Comparison of ENCODE assay signal across 1 cellular context in the genomic region with DNA sequence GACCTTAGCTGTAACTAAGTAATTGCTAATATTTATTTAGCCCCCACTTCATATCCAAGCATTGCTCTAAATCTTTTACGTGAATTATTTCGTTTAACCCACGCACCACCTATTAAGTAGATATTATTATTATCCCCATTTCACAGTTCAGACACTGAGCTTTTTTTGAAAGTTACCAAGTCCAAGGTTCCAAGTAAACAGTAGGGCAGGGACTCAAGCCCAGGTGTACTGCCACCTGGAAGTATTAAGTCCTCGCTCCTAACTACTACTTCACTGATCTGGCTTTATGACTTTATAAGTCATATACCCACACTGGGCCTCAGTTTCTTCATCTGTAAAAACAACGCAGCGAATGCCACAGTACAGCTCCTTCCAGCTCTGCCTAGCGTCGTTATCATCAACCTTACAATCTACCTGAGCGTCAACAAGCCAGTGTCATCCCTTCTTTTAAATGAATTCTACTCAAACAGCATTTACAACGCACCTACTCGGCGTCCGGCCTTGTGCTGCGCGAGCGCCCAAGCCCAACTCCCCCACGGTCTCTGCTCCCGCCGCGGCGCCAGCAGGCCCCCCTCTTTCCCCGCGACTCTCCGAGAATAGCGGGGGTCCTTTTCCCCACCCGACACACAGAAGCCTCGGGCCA.
TF ChIP-seq lines count a peak whose summit lies in the region.

No MANE protein-coding gene starts in this region.

TF ChIP-seq in K562, 482 proteins besides CTCF, POLR2A, EP300 and RAD21 (continued from another document and continues in another):
- no peak for TF ChIP-seq CHD2 (IDR thresholded peaks at IDR 0.05; ENCODE audit: low read depth, low read length)
- no peak for TF ChIP-seq ZNF551 (CRISPR knock-in tag; IDR thresholded peaks at IDR 0.05)
- no peak for TF ChIP-seq PHF8 (IDR thresholded peaks at IDR 0.05; ENCODE audit: borderline replicate concordance, low read length)
- TF ChIP-seq E2F8 (IDR thresholded peaks at IDR 0.05; ENCODE audit: low read depth, partially characterized antibody): no peak
- TF ChIP-seq SAP30 (IDR thresholded peaks at IDR 0.05; ENCODE audit: borderline replicate concordance, insufficient read depth, low read depth, low read length, poor library complexity, severe bottlenecking): peak; percentile 35
- TF ChIP-seq ZNF354B (CRISPR knock-in tag; IDR thresholded peaks at IDR 0.05): no peak
- no peak for TF ChIP-seq FOS (IDR thresholded peaks at IDR 0.05; ENCODE audit: extremely low read depth, insufficient read length)
- no peak for TF ChIP-seq MCM3 (IDR thresholded peaks at IDR 0.05)
- no peak for TF ChIP-seq POLR2B (IDR thresholded peaks at IDR 0.05; ENCODE audit: low read depth, partially characterized antibody)
- TF ChIP-seq TAF15 (IDR thresholded peaks at IDR 0.05; ENCODE audit: low read depth, low read length): no peak
- TF ChIP-seq JUNB (CRISPR knock-in tag; conservative IDR thresholded peaks at IDR 0.05): no peak
- TF ChIP-seq TCF7L2 (IDR thresholded peaks at IDR 0.05; ENCODE audit: low read depth, low read length): no peak
- no peak for TF ChIP-seq TFAM (CRISPR knock-in tag; conservative IDR thresholded peaks at IDR 0.05)
- TF ChIP-seq GATA2 (CRISPR knock-in tag; IDR thresholded peaks at IDR 0.05): no peak
- TF ChIP-seq SOX6 (IDR thresholded peaks at IDR 0.05): no peak
- TF ChIP-seq, protein P1, sequence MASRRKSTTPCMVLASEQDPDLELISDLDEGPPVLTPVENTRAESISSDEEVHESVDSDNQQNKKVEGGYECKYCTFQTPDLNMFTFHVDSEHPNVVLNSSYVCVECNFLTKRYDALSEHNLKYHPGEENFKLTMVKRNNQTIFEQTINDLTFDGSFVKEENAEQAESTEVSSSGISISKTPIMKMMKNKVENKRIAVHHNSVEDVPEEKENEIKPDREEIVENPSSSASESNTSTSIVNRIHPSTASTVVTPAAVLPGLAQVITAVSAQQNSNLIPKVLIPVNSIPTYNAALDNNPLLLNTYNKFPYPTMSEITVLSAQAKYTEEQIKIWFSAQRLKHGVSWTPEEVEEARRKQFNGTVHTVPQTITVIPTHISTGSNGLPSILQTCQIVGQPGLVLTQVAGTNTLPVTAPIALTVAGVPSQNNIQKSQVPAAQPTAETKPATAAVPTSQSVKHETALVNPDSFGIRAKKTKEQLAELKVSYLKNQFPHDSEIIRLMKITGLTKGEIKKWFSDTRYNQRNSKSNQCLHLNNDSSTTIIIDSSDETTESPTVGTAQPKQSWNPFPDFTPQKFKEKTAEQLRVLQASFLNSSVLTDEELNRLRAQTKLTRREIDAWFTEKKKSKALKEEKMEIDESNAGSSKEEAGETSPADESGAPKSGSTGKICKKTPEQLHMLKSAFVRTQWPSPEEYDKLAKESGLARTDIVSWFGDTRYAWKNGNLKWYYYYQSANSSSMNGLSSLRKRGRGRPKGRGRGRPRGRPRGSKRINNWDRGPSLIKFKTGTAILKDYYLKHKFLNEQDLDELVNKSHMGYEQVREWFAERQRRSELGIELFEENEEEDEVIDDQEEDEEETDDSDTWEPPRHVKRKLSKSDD (conservative IDR thresholded peaks at IDR 0.05; ENCODE audit: low read length): no peak
- TF ChIP-seq, protein P2, sequence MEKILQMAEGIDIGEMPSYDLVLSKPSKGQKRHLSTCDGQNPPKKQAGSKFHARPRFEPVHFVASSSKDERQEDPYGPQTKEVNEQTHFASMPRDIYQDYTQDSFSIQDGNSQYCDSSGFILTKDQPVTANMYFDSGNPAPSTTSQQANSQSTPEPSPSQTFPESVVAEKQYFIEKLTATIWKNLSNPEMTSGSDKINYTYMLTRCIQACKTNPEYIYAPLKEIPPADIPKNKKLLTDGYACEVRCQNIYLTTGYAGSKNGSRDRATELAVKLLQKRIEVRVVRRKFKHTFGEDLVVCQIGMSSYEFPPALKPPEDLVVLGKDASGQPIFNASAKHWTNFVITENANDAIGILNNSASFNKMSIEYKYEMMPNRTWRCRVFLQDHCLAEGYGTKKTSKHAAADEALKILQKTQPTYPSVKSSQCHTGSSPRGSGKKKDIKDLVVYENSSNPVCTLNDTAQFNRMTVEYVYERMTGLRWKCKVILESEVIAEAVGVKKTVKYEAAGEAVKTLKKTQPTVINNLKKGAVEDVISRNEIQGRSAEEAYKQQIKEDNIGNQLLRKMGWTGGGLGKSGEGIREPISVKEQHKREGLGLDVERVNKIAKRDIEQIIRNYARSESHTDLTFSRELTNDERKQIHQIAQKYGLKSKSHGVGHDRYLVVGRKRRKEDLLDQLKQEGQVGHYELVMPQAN (IDR thresholded peaks at IDR 0.05; ENCODE audit: borderline replicate concordance): peak; percentile 81; the same call in 1 of the 2 replicates
- 0 out of 2 replicates have a peak, but pooled peaks have one; percentile 56 for TF ChIP-seq BCOR (IDR thresholded peaks at IDR 0.05)
- no peak for TF ChIP-seq SREBF1 (IDR thresholded peaks at IDR 0.05; ENCODE audit: borderline replicate concordance, low read depth, low read length)
- no peak for TF ChIP-seq ZNF512 (tag; IDR thresholded peaks at IDR 0.05)
- TF ChIP-seq RFX1 (IDR thresholded peaks at IDR 0.05): no peak
- TF ChIP-seq NFIX (CRISPR knock-in tag; IDR thresholded peaks at IDR 0.05; ENCODE audit: low read depth): no peak
- TF ChIP-seq, protein P3, sequence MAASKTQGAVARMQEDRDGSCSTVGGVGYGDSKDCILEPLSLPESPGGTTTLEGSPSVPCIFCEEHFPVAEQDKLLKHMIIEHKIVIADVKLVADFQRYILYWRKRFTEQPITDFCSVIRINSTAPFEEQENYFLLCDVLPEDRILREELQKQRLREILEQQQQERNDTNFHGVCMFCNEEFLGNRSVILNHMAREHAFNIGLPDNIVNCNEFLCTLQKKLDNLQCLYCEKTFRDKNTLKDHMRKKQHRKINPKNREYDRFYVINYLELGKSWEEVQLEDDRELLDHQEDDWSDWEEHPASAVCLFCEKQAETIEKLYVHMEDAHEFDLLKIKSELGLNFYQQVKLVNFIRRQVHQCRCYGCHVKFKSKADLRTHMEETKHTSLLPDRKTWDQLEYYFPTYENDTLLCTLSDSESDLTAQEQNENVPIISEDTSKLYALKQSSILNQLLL (CRISPR knock-in tag; IDR thresholded peaks at IDR 0.05; ENCODE audit: borderline replicate concordance): no peak
- TF ChIP-seq TRIM24 (IDR thresholded peaks at IDR 0.05): no peak
- TF ChIP-seq RBM15 (IDR thresholded peaks at IDR 0.05; ENCODE audit: insufficient read depth, low read length): no peak
- no peak for TF ChIP-seq MYC (IDR thresholded peaks at IDR 0.05; ENCODE audit: low read depth, low read length)
- TF ChIP-seq MYC (CRISPR knock-in tag; IDR thresholded peaks at IDR 0.05; ENCODE audit: borderline replicate concordance, low read depth): no peak
- TF ChIP-seq SMARCE1 (IDR thresholded peaks at IDR 0.05): 0 out of 2 replicates have a peak, but pooled peaks have one; percentile 60
- no peak for TF ChIP-seq CBX2 (IDR thresholded peaks at IDR 0.05; ENCODE audit: insufficient read depth, low read length, poor library complexity, severe bottlenecking)
- no peak for TF ChIP-seq ZNF23 (CRISPR knock-in tag; IDR thresholded peaks at IDR 0.05)
- TF ChIP-seq AFF1 (IDR thresholded peaks at IDR 0.05; ENCODE audit: low read depth in 1 of 2, partially characterized antibody in 2 of 2): peak in 1 of 2 experiments; percentile 45
- no peak for TF ChIP-seq POU5F1 (IDR thresholded peaks at IDR 0.05; ENCODE audit: borderline replicate concordance, low read depth, low read length, partially characterized antibody)
- TF ChIP-seq ARID2 (IDR thresholded peaks at IDR 0.05): 0 out of 2 replicates have a peak, but pooled peaks have one; percentile 36
- no peak for TF ChIP-seq ESRRA (IDR thresholded peaks at IDR 0.05; ENCODE audit: borderline replicate concordance, low read depth)
- no peak for TF ChIP-seq HOXB6 (CRISPR knock-in tag; IDR thresholded peaks at IDR 0.05; ENCODE audit: borderline replicate concordance)
- no peak for TF ChIP-seq ZBTB17 (CRISPR knock-in tag; IDR thresholded peaks at IDR 0.05)
- no peak for TF ChIP-seq ZNF263 (CRISPR knock-in tag; IDR thresholded peaks at IDR 0.05; ENCODE audit: borderline replicate concordance)
- no peak for TF ChIP-seq DNMT1 (IDR thresholded peaks at IDR 0.05)
- TF ChIP-seq ZC3H4 (CRISPR knock-in tag; IDR thresholded peaks at IDR 0.05; ENCODE audit: borderline replicate concordance): no peak; the same call in 1 of the 2 replicates
- TF ChIP-seq ZNF77 (CRISPR knock-in tag; IDR thresholded peaks at IDR 0.05): no peak
- no peak; the same call in 1 of the 2 replicates for TF ChIP-seq NR1H2 (CRISPR knock-in tag; IDR thresholded peaks at IDR 0.05)
- TF ChIP-seq PYGO2 (tag; IDR thresholded peaks at IDR 0.05): no peak
- TF ChIP-seq BMI1 (IDR thresholded peaks at IDR 0.05; ENCODE audit: low read length): no peak
- TF ChIP-seq POLR2AphosphoS5 (IDR thresholded peaks at IDR 0.05; ENCODE audit: control insufficient read depth, insufficient read depth, low read depth, low read length): no peak
- TF ChIP-seq HDAC6 (IDR thresholded peaks at IDR 0.05; ENCODE audit: low read depth, low read length): no peak
- TF ChIP-seq, protein P4, sequence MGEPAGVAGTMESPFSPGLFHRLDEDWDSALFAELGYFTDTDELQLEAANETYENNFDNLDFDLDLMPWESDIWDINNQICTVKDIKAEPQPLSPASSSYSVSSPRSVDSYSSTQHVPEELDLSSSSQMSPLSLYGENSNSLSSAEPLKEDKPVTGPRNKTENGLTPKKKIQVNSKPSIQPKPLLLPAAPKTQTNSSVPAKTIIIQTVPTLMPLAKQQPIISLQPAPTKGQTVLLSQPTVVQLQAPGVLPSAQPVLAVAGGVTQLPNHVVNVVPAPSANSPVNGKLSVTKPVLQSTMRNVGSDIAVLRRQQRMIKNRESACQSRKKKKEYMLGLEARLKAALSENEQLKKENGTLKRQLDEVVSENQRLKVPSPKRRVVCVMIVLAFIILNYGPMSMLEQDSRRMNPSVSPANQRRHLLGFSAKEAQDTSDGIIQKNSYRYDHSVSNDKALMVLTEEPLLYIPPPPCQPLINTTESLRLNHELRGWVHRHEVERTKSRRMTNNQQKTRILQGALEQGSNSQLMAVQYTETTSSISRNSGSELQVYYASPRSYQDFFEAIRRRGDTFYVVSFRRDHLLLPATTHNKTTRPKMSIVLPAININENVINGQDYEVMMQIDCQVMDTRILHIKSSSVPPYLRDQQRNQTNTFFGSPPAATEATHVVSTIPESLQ (CRISPR knock-in tag; IDR thresholded peaks at IDR 0.05): no peak
